1 cellular context compared by ENCODE assay signal in genomic region chr1:43944860-43945259, GRCh38.
TF ChIP-seq lines count a peak whose summit lies in the region.

No MANE protein-coding gene starts in this region.

TF ChIP-seq in K562, 482 proteins besides CTCF, POLR2A, EP300 and RAD21:
- TF ChIP-seq ATF4 (CRISPR knock-in tag; IDR thresholded peaks at IDR 0.05) (no peak), ELF2 (CRISPR knock-in tag; IDR thresholded peaks at IDR 0.05) (no peak), MED1 (CRISPR knock-in tag; IDR thresholded peaks at IDR 0.05; ENCODE audit: borderline replicate concordance) (no peak), HSF4 (CRISPR knock-in tag; IDR thresholded peaks at IDR 0.05; ENCODE audit: borderline replicate concordance) (no peak), MGA (IDR thresholded peaks at IDR 0.05) (0 out of 2 replicates have a peak, but pooled peaks have one; percentile 6), ZNF780A (CRISPR knock-in tag; IDR thresholded peaks at IDR 0.05) (no peak)
